33 cellular contexts compared by ENCODE assay signal in genomic region chr2:70939847-70940580, GRCh38. TPM values are rescaled to one million over a fixed set of nuclear protein-coding genes. Genes with fewer than 3 reads are reported as not detected.
DNase-seq lines count a peak whose midpoint lies in the region; ATAC-seq, FAIRE-seq and TF ChIP-seq lines count a peak whose summit lies in the region.
"Had no signal": no experiment of that assay in that cellular context is flagged by ENCODE, and none has a peak within 500 bp of the region (broad histone marks: within the 10 kb centered on the region; RNA-seq: fewer than 3 reads in every experiment).

No MANE protein-coding gene starts in this region.

- no peak overlapping the region for H3K27ac Mint-ChIP-seq in neural progenitor cell
- H3K27ac Mint-ChIP-seq: immature natural killer cell, T-helper 17 cell had no signal

- no peaks in the 10 kb centered on the region for H3K9me3 Mint-ChIP-seq in neural progenitor cell
- H3K9me3 Mint-ChIP-seq: central memory CD8-positive, alpha-beta T cell; immature natural killer cell had no signal

- no peaks in the 10 kb centered on the region for H3K36me3 ChIP-seq in right lobe of liver
- H3K36me3 ChIP-seq in HepG2 (replicated peaks in 1 of 2; ENCODE audit: control insufficient read depth in 1 of 2, insufficient read depth in 2 of 2, low read length in 2 of 2) = no peaks in the 10 kb centered on the region
- H3K36me3 ChIP-seq in neural progenitor cell = no peaks in the 10 kb centered on the region
- H3K36me3 ChIP-seq in brain microvascular endothelial cell (replicated peaks) = no peaks in the 10 kb centered on the region
- no peaks in the 10 kb centered on the region for H3K36me3 ChIP-seq in GM23248 (ENCODE audit: low read depth)
- H3K36me3 ChIP-seq: gastrocnemius medialis, transverse colon had no signal

- H3K4me1 ChIP-seq in right lobe of liver = no peaks in the 10 kb centered on the region
- peaks cover 58% of the 10 kb centered on the region for H3K4me1 ChIP-seq in HepG2 (ENCODE audit: insufficient read depth, low read length)
- peaks cover 77% of the 10 kb centered on the region for H3K4me1 ChIP-seq in neural progenitor cell
- no peaks in the 10 kb centered on the region for H3K4me1 ChIP-seq in GM23248 (ENCODE audit: insufficient read depth)
- H3K4me1 ChIP-seq: gastrocnemius medialis, transverse colon had no signal

- H2AFZ ChIP-seq in HepG2 (ENCODE audit: low read length) (no peak overlapping the region), neural progenitor cell (replicated peaks) (no peak overlapping the region), GM23248 (no peak overlapping the region)
- H2AFZ ChIP-seq: hepatocyte, PC-9 had no signal

- H3K4me2 ChIP-seq in HepG2 (ENCODE audit: low read depth, low read length) (no peak overlapping the region), neural progenitor cell (peak overlapping the region; percentile 67), GM23248 (ENCODE audit: unreplicated experiment) (no peak overlapping the region)
- H3K4me2 ChIP-seq: BLaER1, hepatocyte, PC-9 had no signal

- H3K4me1 Mint-ChIP-seq in neural progenitor cell = peaks cover 47% of the 10 kb centered on the region
- H3K4me1 Mint-ChIP-seq: central memory CD8-positive, alpha-beta T cell; immature natural killer cell had no signal

- no peak overlapping the region for H3K9ac ChIP-seq in HepG2 (ENCODE audit: insufficient read depth, low read depth, low read length)
- H3K9ac ChIP-seq in neural progenitor cell = no peak overlapping the region
- H3K9ac ChIP-seq in GM23248 = no peak overlapping the region
- H3K9ac ChIP-seq: BLaER1 had no signal

- TF ChIP-seq CTCF in right lobe of liver (IDR thresholded peaks at IDR 0.05) (no peak), HepG2 (CRISPR knock-in tag; IDR thresholded peaks at IDR 0.05) (no peak), neural progenitor cell (IDR thresholded peaks at IDR 0.05) (no peak), brain microvascular endothelial cell (IDR thresholded peaks at IDR 0.05; ENCODE audit: low read depth, low read length, missing control alignments) (no peak)

- WGBS in right lobe of liver (ENCODE audit: insufficient coverage, low coverage, low lambda C conversion rate, missing lambda C conversion rate) = 40% methylated on average over 2 of the region's 10 CpGs
- WGBS in HepG2 (ENCODE audit: low lambda C conversion rate) = 73% methylated on average over 10 of the region's 10 CpGs
- 79 to 83% methylated on average over 10 of the region's 10 CpGs for whole genome bisulfite sequencing in GM23248 (ENCODE audit: low coverage in 1 of 2, low lambda C conversion rate in 2 of 2, missing lambda C conversion rate in 2 of 2), 2 experiments

- H3K27me3 ChIP-seq in right lobe of liver (no peaks in the 10 kb centered on the region), HepG2 (ENCODE audit: control insufficient read depth in 1 of 2, insufficient read depth in 2 of 2, low read length in 2 of 2) (no peaks in the 10 kb centered on the region; a peak in 1 of 5 replicates), neural progenitor cell (peaks cover 50% of the 10 kb centered on the region), brain microvascular endothelial cell (replicated peaks) (no peaks in the 10 kb centered on the region), GM23248 (replicated peaks; ENCODE audit: insufficient read depth) (no peaks in the 10 kb centered on the region)
- H3K27me3 ChIP-seq: BLaER1, gastrocnemius medialis had no signal

- no peak for TF ChIP-seq RAD21 in HepG2 (CRISPR knock-in tag; IDR thresholded peaks at IDR 0.05)

- H3F3A ChIP-seq in neural progenitor cell (ENCODE audit: low read depth) (peaks cover 24% of the 10 kb centered on the region), GM23248 (ENCODE audit: insufficient read depth) (no peaks in the 10 kb centered on the region)

- BruUV-seq in HepG2 (replicated peaks; lab: Mats Ljungman, UMichigan) = no TSS peak

- no peak for FAIRE-seq in HepG2 (lab: Jason Lieb, UNC)
- no peak for FAIRE-seq in GM12892 (lab: Jason Lieb, UNC)
- FAIRE-seq: endothelial cell of umbilical vein, TTC549 had no signal

- in situ Hi-C loops in HepG2 (cut with HindIII; ENCODE audit: extremely low pct_ligation_motif_present, low pct_unique_long_range_greater_than_20kb) = no loop called here
- in situ Hi-C loops in brain microvascular endothelial cell (cut with HindIII; ENCODE audit: low pct_ligation_motif_present, low sequenced_read_pairs) = no loop called here
- in situ Hi-C loops in GM23248 (cut with MboI) = loop anchor here (10.0 kb wide), 1 partner anchor 65 kb away; no protein-coding TSS in a partner anchor

- H3K4me3 ChIP-seq in right lobe of liver = no peak overlapping the region
- H3K4me3 ChIP-seq in HepG2 (replicated peaks in 1 of 3; ENCODE audit: insufficient read depth in 1 of 3, low read depth in 2 of 3, low read length in 3 of 3) = no peak overlapping the region
- no peak overlapping the region for H3K4me3 ChIP-seq in neural progenitor cell
- no peak overlapping the region for H3K4me3 ChIP-seq in brain microvascular endothelial cell (ENCODE audit: low read depth, low read length)
- no peak overlapping the region for H3K4me3 ChIP-seq in GM23248
- H3K4me3 ChIP-seq: BLaER1, gastrocnemius medialis, hepatocyte, PC-9, transverse colon had no signal

- TF ChIP-seq POLR2A in right lobe of liver (IDR thresholded peaks at IDR 0.05) = no peak
- TF ChIP-seq POLR2A in HepG2 (IDR thresholded peaks at IDR 0.05; ENCODE audit: insufficient read depth in 1 of 2, low read depth in 2 of 2, low read length in 2 of 2) = no peak
- no peak for TF ChIP-seq POLR2A in GM12892 (IDR thresholded peaks at IDR 0.05; ENCODE audit: low read depth, low read length)

- H3K36me3 Mint-ChIP-seq in neural progenitor cell = peaks cover 1% of the 10 kb centered on the region
- H3K36me3 Mint-ChIP-seq: immature natural killer cell had no signal

- H3K79me2 ChIP-seq in HepG2 (ENCODE audit: insufficient read depth, low read length) = no peaks in the 10 kb centered on the region
- no peaks in the 10 kb centered on the region for H3K79me2 ChIP-seq in neural progenitor cell (ENCODE audit: low read depth)
- no peaks in the 10 kb centered on the region for H3K79me2 ChIP-seq in GM23248 (ENCODE audit: insufficient read depth)
- H3K79me2 ChIP-seq: hepatocyte had no signal

- CTCF ChIA-PET in HepG2 (lab: Yijun Ruan, JAX; ENCODE audit: low intra/inter-chr PET ratio, low total read pairs) = no interaction called here

- no peaks in the 10 kb centered on the region for H3K9me3 ChIP-seq in right lobe of liver
- H3K9me3 ChIP-seq in HepG2 (ENCODE audit: low read length) = no peaks in the 10 kb centered on the region
- no peaks in the 10 kb centered on the region for H3K9me3 ChIP-seq in neural progenitor cell (ENCODE audit: low read depth)
- no peaks in the 10 kb centered on the region for H3K9me3 ChIP-seq in GM23248 (ENCODE audit: low read depth)
- H3K9me3 ChIP-seq: BLaER1, gastrocnemius medialis, transverse colon had no signal

- H4K20me1 ChIP-seq in HepG2 (ENCODE audit: insufficient read depth, low read length) (no peaks in the 10 kb centered on the region), neural progenitor cell (ENCODE audit: low read depth) (peaks cover 11% of the 10 kb centered on the region), GM23248 (ENCODE audit: insufficient read depth) (no peaks in the 10 kb centered on the region)
- H4K20me1 ChIP-seq: BLaER1 had no signal

- no peak overlapping the region for H3K4me3 Mint-ChIP-seq in neural progenitor cell
- H3K4me3 Mint-ChIP-seq: central memory CD8-positive, alpha-beta T cell; immature natural killer cell; T-helper 17 cell had no signal

- POLR2A ChIA-PET in HepG2 (lab: Yijun Ruan, JAX) = interaction anchor here (1.1 kb wide), 1 partner anchor 8 kb away, joined by 5 read pairs; no protein-coding TSS in a partner anchor

- DNase-seq in right lobe of liver = peak in 2 of 3 donors; percentile 14 to 29
- no peak for DNase-seq in HepG2 (ENCODE audit: low spot score)
- peak; percentile 52 for DNase-seq in ecto neural progenitor cell (ENCODE audit: low spot score)
- peak; percentile 45 for DNase-seq in neural progenitor cell (ENCODE audit: low spot score)
- DNase-seq in ureter (ENCODE audit: low spot score) = peak; percentile 26
- no peak for DNase-seq in brain microvascular endothelial cell
- DNase-seq in GM12892 (ENCODE audit: insufficient read length) = no peak
- DNase-seq in GM23248 = no peak
- DNase-seq: activated CD4-positive, CD25-positive, alpha-beta regulatory T cell treated with anti-CD3 and anti-CD28 coated beads, Interleukin-2, amount 50 U/mL, for 72 hours; activated naive CD4-positive, alpha-beta T cell; activated T-cell treated with anti-CD3 and anti-CD28 coated beads, Interleukin-2, amount 50 U/mL, for 48 hours; gastrocnemius medialis; immature natural killer cell; Kasumi-1; mammary epithelial cell; MV-4-11; NCI-H1436; NCI-H2081; NCI-H526; PC-9; stimulated activated CD4-positive, alpha-beta T cell treated with anti-CD3 and anti-CD28 coated beads, Interleukin-4, amount 100 ng/mL, for 24 hours; T-helper 17 cell; transverse colon had no signal

- no peak for ATAC-seq in right lobe of liver
- no peak for ATAC-seq in HepG2
- ATAC-seq: gastrocnemius medialis, HCT116, SK-N-SH treated with all-trans-retinoic acid at 6 μM for 48 hours, T-helper 17 cell had no signal

- peaks cover 20% of the 10 kb centered on the region for H3K27me3 Mint-ChIP-seq in neural progenitor cell (ENCODE audit: insufficient read depth, low read depth)

- H3K9me2 ChIP-seq in GM23248 (ENCODE audit: insufficient read depth) = no peaks in the 10 kb centered on the region

- no peak for TF ChIP-seq EP300 in HepG2 (IDR thresholded peaks at IDR 0.05; ENCODE audit: low read depth in 2 of 2, low read length in 2 of 2)
- TF ChIP-seq EP300 in HepG2 (CRISPR knock-in tag; IDR thresholded peaks at IDR 0.05; ENCODE audit: borderline replicate concordance) = no peak

- intact Hi-C loops in right lobe of liver (cut with DNase I) (loop anchor here in 1 of 2 donors (10.0 kb wide), 1 partner anchor 995 kb away; no protein-coding TSS in a partner anchor), HepG2 (cut with micrococcal nuclease; ENCODE audit: unreplicated experiment) (no loop called here)

- H3K27ac ChIP-seq in right lobe of liver = no peak overlapping the region
- no peak overlapping the region for H3K27ac ChIP-seq in HepG2 (ENCODE audit: extremely low read length, insufficient read depth, low read length)
- no peak overlapping the region for H3K27ac ChIP-seq in neural progenitor cell
- H3K27ac ChIP-seq in brain microvascular endothelial cell = no peak overlapping the region
- no peak overlapping the region for H3K27ac ChIP-seq in GM23248
- H3K27ac ChIP-seq: BLaER1, gastrocnemius medialis, hepatocyte, PC-9, transverse colon had no signal

RNA-seq across cellular contexts. Expression of gene ATP6V1B1, which starts 4.3 kb away (rescaled TPM):
- total RNA-seq in right lobe of liver (under 1 TPM in 1 of 6 experiments, not detected in 5; 0.44 TPM), HepG2 (2016; rRNA removed; fragmentation: Illumina TruSeq; extraction: Trizol) (0.58 TPM in 1 of 2 replicates, not detected in the other), neural progenitor cell (ENCODE audit: low replicate concordance) (0.99 and 1.1 TPM in 2 replicates), ureter (2.4 TPM)
- total RNA-seq in HepG2 (2016; cell fraction: cytosol; rRNA removed; fragmentation: Illumina TruSeq; extraction: Trizol; ENCODE audit: low read depth) = not detected in 2 replicates
- 0.37 and 1.5 TPM in 2 replicates for total RNA-seq in HepG2 (2016; cell fraction: insoluble cytoplasmic fraction; rRNA removed; fragmentation: Illumina TruSeq; extraction: Trizol)
- not detected in 2 replicates for total RNA-seq in HepG2 (2016; cell fraction: membrane; rRNA removed; fragmentation: Illumina TruSeq; extraction: Trizol)
- total RNA-seq in HepG2 (2016; cell fraction: nucleus; rRNA removed; fragmentation: Illumina TruSeq; extraction: Trizol) = 2.3 and 2.4 TPM in 2 replicates
- polyA plus RNA-seq in HepG2 (2011; rRNA removed) (1.6 and 1.8 TPM in 2 replicates), GM23248 (2016; fragmentation: Nextera tagmentation; extraction: Ambion mirVana) (0.60 TPM in 1 of 2 replicates, not detected in the other)
- polyA plus RNA-seq in HepG2 (2011; cell fraction: cytosol; rRNA removed) = 0.21 and 0.30 TPM in 2 replicates
- polyA plus RNA-seq in HepG2 (2011; cell fraction: nucleus; rRNA removed) = 24.4 and 25.8 TPM in 2 replicates
- 1.7 and 2.1 TPM in 2 replicates for polyA plus RNA-seq in HepG2 (2012)
- 0.07 and 0.08 TPM in 2 replicates for polyA plus RNA-seq in HepG2 (2016; cell fraction: cytosol; fragmentation: Illumina TruSeq; extraction: Trizol; ENCODE audit: low read depth)
- 0.31 TPM in 1 of 2 replicates, not detected in the other for polyA plus RNA-seq in HepG2 (2016; cell fraction: insoluble cytoplasmic fraction; fragmentation: Illumina TruSeq; extraction: Trizol; ENCODE audit: low read depth)
- 0.12 TPM in 1 of 2 replicates, not detected in the other for polyA plus RNA-seq in HepG2 (2016; cell fraction: membrane; fragmentation: Illumina TruSeq; extraction: Trizol; ENCODE audit: low read depth)
- 7.8 and 11.0 TPM in 2 replicates for polyA plus RNA-seq in HepG2 (2016; cell fraction: nucleus; fragmentation: Illumina TruSeq; extraction: Trizol; ENCODE audit: insufficient read depth, low read depth)
- 0.18 TPM in 1 of 2 replicates, not detected in the other for polyA minus RNA-seq in HepG2 (2011; rRNA and poly(A)+ RNA removed; ENCODE audit: low replicate concordance)
- polyA minus RNA-seq in HepG2 (2011; cell fraction: cytosol; rRNA and poly(A)+ RNA removed) = not detected in 2 replicates
- 1.5 and 3.5 TPM in 2 replicates for polyA minus RNA-seq in HepG2 (2011; cell fraction: nucleus; rRNA and poly(A)+ RNA removed)
- not detected for polyA plus RNA-seq in GM12892 (2012; ENCODE audit: missing spikeins)
- total RNA-seq in GM23248 (2014; rRNA removed; shearing (Covaris generic)) = not detected in 2 replicates
- total RNA-seq: dermis microvascular lymphatic vessel endothelial cell, T-helper 17 cell, transverse colon had no signal
- polyA plus RNA-seq: endothelial cell of umbilical vein, immature natural killer cell had no signal

RNA-seq across cellular contexts. Expression of gene ANKRD53, which starts 38.4 kb away (rescaled TPM):
- total RNA-seq in right lobe of liver (under 1 TPM in 5 of 6 experiments, not detected in 1; 0.25 to 0.93 (median 0.50) TPM), HepG2 (2016; rRNA removed; fragmentation: Illumina TruSeq; extraction: Trizol) (not detected in 2 replicates), neural progenitor cell (ENCODE audit: low replicate concordance) (0.06 TPM in 1 of 2 replicates, not detected in the other), ureter (1.8 TPM)
- total RNA-seq in HepG2 (2016; cell fraction: cytosol; rRNA removed; fragmentation: Illumina TruSeq; extraction: Trizol; ENCODE audit: low read depth) = not detected in 2 replicates
- 0.09 TPM in 1 of 2 replicates, not detected in the other for total RNA-seq in HepG2 (2016; cell fraction: insoluble cytoplasmic fraction; rRNA removed; fragmentation: Illumina TruSeq; extraction: Trizol)
- not detected in 2 replicates for total RNA-seq in HepG2 (2016; cell fraction: membrane; rRNA removed; fragmentation: Illumina TruSeq; extraction: Trizol)
- total RNA-seq in HepG2 (2016; cell fraction: nucleus; rRNA removed; fragmentation: Illumina TruSeq; extraction: Trizol) = 0.66 TPM in 1 of 2 replicates, not detected in the other
- polyA plus RNA-seq in HepG2 (2011; rRNA removed) (0.12 and 0.15 TPM in 2 replicates), GM23248 (2016; fragmentation: Nextera tagmentation; extraction: Ambion mirVana) (0.65 and 1.2 TPM in 2 replicates)
- polyA plus RNA-seq in HepG2 (2011; cell fraction: cytosol; rRNA removed) = 0.25 TPM in 1 of 2 replicates, not detected in the other
- polyA plus RNA-seq in HepG2 (2011; cell fraction: nucleus; rRNA removed) = 0.14 and 0.62 TPM in 2 replicates
- polyA plus RNA-seq in HepG2 (2012) = 0.08 TPM in 1 of 2 replicates, not detected in the other
- 0.08 and 0.27 TPM in 2 replicates for polyA plus RNA-seq in HepG2 (2016; cell fraction: cytosol; fragmentation: Illumina TruSeq; extraction: Trizol; ENCODE audit: low read depth)
- polyA plus RNA-seq in HepG2 (2016; cell fraction: insoluble cytoplasmic fraction; fragmentation: Illumina TruSeq; extraction: Trizol; ENCODE audit: low read depth) = not detected in 2 replicates
- 0.20 and 0.53 TPM in 2 replicates for polyA plus RNA-seq in HepG2 (2016; cell fraction: membrane; fragmentation: Illumina TruSeq; extraction: Trizol; ENCODE audit: low read depth)
- polyA plus RNA-seq in HepG2 (2016; cell fraction: nucleus; fragmentation: Illumina TruSeq; extraction: Trizol; ENCODE audit: insufficient read depth, low read depth) = 0.42 and 0.69 TPM in 2 replicates
- not detected in 2 replicates for polyA minus RNA-seq in HepG2 (2011; rRNA and poly(A)+ RNA removed; ENCODE audit: low replicate concordance)
- polyA minus RNA-seq in HepG2 (2011; cell fraction: cytosol; rRNA and poly(A)+ RNA removed) = not detected in 2 replicates
- not detected in 2 replicates for polyA minus RNA-seq in HepG2 (2011; cell fraction: nucleus; rRNA and poly(A)+ RNA removed)
- polyA plus RNA-seq in GM12892 (2012; ENCODE audit: missing spikeins) = not detected
- total RNA-seq in GM23248 (2014; rRNA removed; shearing (Covaris generic)) = not detected in 2 replicates
- total RNA-seq: PC-9 had no signal
- polyA plus RNA-seq: neural cell had no signal

RNA-seq across cellular contexts. Expression of gene VAX2, which starts 39.6 kb away (rescaled TPM):
- total RNA-seq in right lobe of liver (not detected), HepG2 (2016; rRNA removed; fragmentation: Illumina TruSeq; extraction: Trizol) (3.9 and 4.1 TPM in 2 replicates), neural progenitor cell (ENCODE audit: low replicate concordance) (0.62 and 2.1 TPM in 2 replicates), ureter (0.44 TPM)
- 3.0 and 3.9 TPM in 2 replicates for total RNA-seq in HepG2 (2016; cell fraction: cytosol; rRNA removed; fragmentation: Illumina TruSeq; extraction: Trizol; ENCODE audit: low read depth)
- total RNA-seq in HepG2 (2016; cell fraction: insoluble cytoplasmic fraction; rRNA removed; fragmentation: Illumina TruSeq; extraction: Trizol) = 3.6 and 4.7 TPM in 2 replicates
- total RNA-seq in HepG2 (2016; cell fraction: membrane; rRNA removed; fragmentation: Illumina TruSeq; extraction: Trizol) = 3.2 and 4.6 TPM in 2 replicates
- total RNA-seq in HepG2 (2016; cell fraction: nucleus; rRNA removed; fragmentation: Illumina TruSeq; extraction: Trizol) = 2.9 and 3.6 TPM in 2 replicates
- polyA plus RNA-seq in HepG2 (2011; rRNA removed) (2.1 and 3.0 TPM in 2 replicates), GM23248 (2016; fragmentation: Nextera tagmentation; extraction: Ambion mirVana) (0.85 and 1.5 TPM in 2 replicates)
- polyA plus RNA-seq in HepG2 (2011; cell fraction: cytosol; rRNA removed) = 0.96 and 1.5 TPM in 2 replicates
- polyA plus RNA-seq in HepG2 (2011; cell fraction: nucleus; rRNA removed) = 12.7 and 15.3 TPM in 2 replicates
- polyA plus RNA-seq in HepG2 (2012) = 1.0 and 1.3 TPM in 2 replicates
- 4.8 and 4.9 TPM in 2 replicates for polyA plus RNA-seq in HepG2 (2016; cell fraction: cytosol; fragmentation: Illumina TruSeq; extraction: Trizol; ENCODE audit: low read depth)
- 4.6 and 5.5 TPM in 2 replicates for polyA plus RNA-seq in HepG2 (2016; cell fraction: insoluble cytoplasmic fraction; fragmentation: Illumina TruSeq; extraction: Trizol; ENCODE audit: low read depth)
- polyA plus RNA-seq in HepG2 (2016; cell fraction: membrane; fragmentation: Illumina TruSeq; extraction: Trizol; ENCODE audit: low read depth) = 4.6 and 5.0 TPM in 2 replicates
- polyA plus RNA-seq in HepG2 (2016; cell fraction: nucleus; fragmentation: Illumina TruSeq; extraction: Trizol; ENCODE audit: insufficient read depth, low read depth) = 6.7 and 8.7 TPM in 2 replicates
- 1.1 TPM in 1 of 2 replicates, not detected in the other for polyA minus RNA-seq in HepG2 (2011; rRNA and poly(A)+ RNA removed; ENCODE audit: low replicate concordance)
- polyA minus RNA-seq in HepG2 (2011; cell fraction: cytosol; rRNA and poly(A)+ RNA removed) = 0.59 and 1.1 TPM in 2 replicates
- 3.0 and 3.3 TPM in 2 replicates for polyA minus RNA-seq in HepG2 (2011; cell fraction: nucleus; rRNA and poly(A)+ RNA removed)
- not detected for polyA plus RNA-seq in GM12892 (2012; ENCODE audit: missing spikeins)
- total RNA-seq in GM23248 (2014; rRNA removed; shearing (Covaris generic)) = 1.1 and 2.0 TPM in 2 replicates
- total RNA-seq: dermis microvascular lymphatic vessel endothelial cell, endothelial cell of umbilical vein, mucosa of gallbladder, PC-9, T-helper 17 cell, transverse colon had no signal
- polyA plus RNA-seq: immature natural killer cell, mammary epithelial cell had no signal

RNA-seq across cellular contexts. Expression of gene TEX261, which starts 54.7 kb away (rescaled TPM):
- total RNA-seq in right lobe of liver = 10 to 100 TPM; 26.5 to 33.2 (median 27.1) TPM
- total RNA-seq in HepG2 (2016; rRNA removed; fragmentation: Illumina TruSeq; extraction: Trizol) = 36.0 and 43.8 TPM in 2 replicates
- total RNA-seq in HepG2 (2016; cell fraction: cytosol; rRNA removed; fragmentation: Illumina TruSeq; extraction: Trizol; ENCODE audit: low read depth) = 13.1 and 17.4 TPM in 2 replicates
- 32.9 and 42.2 TPM in 2 replicates for total RNA-seq in HepG2 (2016; cell fraction: insoluble cytoplasmic fraction; rRNA removed; fragmentation: Illumina TruSeq; extraction: Trizol)
- total RNA-seq in HepG2 (2016; cell fraction: membrane; rRNA removed; fragmentation: Illumina TruSeq; extraction: Trizol) = 49.5 and 51.8 TPM in 2 replicates
- total RNA-seq in HepG2 (2016; cell fraction: nucleus; rRNA removed; fragmentation: Illumina TruSeq; extraction: Trizol) = 41.0 and 45.3 TPM in 2 replicates
- 68.7 and 78.7 TPM in 2 replicates for polyA plus RNA-seq in HepG2 (2011; rRNA removed)
- polyA plus RNA-seq in HepG2 (2011; cell fraction: cytosol; rRNA removed) = 67.6 and 76.6 TPM in 2 replicates
- polyA plus RNA-seq in HepG2 (2011; cell fraction: nucleus; rRNA removed) = 59.4 and 73.5 TPM in 2 replicates
- polyA plus RNA-seq in HepG2 (2012) = 40.8 and 51.3 TPM in 2 replicates
- 25.7 and 32.7 TPM in 2 replicates for polyA plus RNA-seq in HepG2 (2016; cell fraction: cytosol; fragmentation: Illumina TruSeq; extraction: Trizol; ENCODE audit: low read depth)
- 52.6 and 59.2 TPM in 2 replicates for polyA plus RNA-seq in HepG2 (2016; cell fraction: insoluble cytoplasmic fraction; fragmentation: Illumina TruSeq; extraction: Trizol; ENCODE audit: low read depth)
- 72.7 and 76.3 TPM in 2 replicates for polyA plus RNA-seq in HepG2 (2016; cell fraction: membrane; fragmentation: Illumina TruSeq; extraction: Trizol; ENCODE audit: low read depth)
- 82.4 and 86.0 TPM in 2 replicates for polyA plus RNA-seq in HepG2 (2016; cell fraction: nucleus; fragmentation: Illumina TruSeq; extraction: Trizol; ENCODE audit: insufficient read depth, low read depth)
- 90.8 and 137 TPM in 2 replicates for polyA minus RNA-seq in HepG2 (2011; rRNA and poly(A)+ RNA removed; ENCODE audit: low replicate concordance)
- polyA minus RNA-seq in HepG2 (2011; cell fraction: cytosol; rRNA and poly(A)+ RNA removed) = 27.5 and 29.3 TPM in 2 replicates
- 23.2 and 28.1 TPM in 2 replicates for polyA minus RNA-seq in HepG2 (2011; cell fraction: nucleus; rRNA and poly(A)+ RNA removed)
- 9.4 and 27.7 TPM in 2 replicates for total RNA-seq in neural progenitor cell (ENCODE audit: low replicate concordance)
- 74.5 TPM for total RNA-seq in ureter
- 22.9 TPM for polyA plus RNA-seq in GM12892 (2012; ENCODE audit: missing spikeins)
- total RNA-seq in GM23248 (2014; rRNA removed; shearing (Covaris generic)) = 46.9 and 64.1 TPM in 2 replicates
- 54.1 and 55.7 TPM in 2 replicates for polyA plus RNA-seq in GM23248 (2016; fragmentation: Nextera tagmentation; extraction: Ambion mirVana)

Comparison
In these comparisons a context has a peak if more than half of its experiments do, and no peak if none do; other contexts are left out.
1. DNase-seq: peak in right lobe of liver (2 of 3), ecto neural progenitor cell (single experiment), neural progenitor cell (single experiment) and ureter (single experiment); none in HepG2 (single experiment), brain microvascular endothelial cell (single experiment), GM12892 (single experiment) and GM23248 (single experiment).